ENCODE assay signal across 8 cellular contexts in genomic region chr17:39737761-39738567, GRCh38. TPM values are rescaled to one million over a fixed set of nuclear protein-coding genes. Genes with fewer than 3 reads are reported as not detected.
DNase-seq lines count a peak whose midpoint lies in the region; ATAC-seq lines count a peak whose summit lies in the region.

GRB7 (plus strand) TSS chr17:39737938; CDS start chr17:39742302, 4,364 bp downstream.

- H3K9me3 Mint-ChIP-seq in stimulated activated naive CD8-positive, alpha-beta T cell treated with anti-CD3 and anti-CD28 coated beads, Interleukin-15, Interleukin-2, amounts not matched to agents 100 ng/mL and 50 ng/mL, for 24 hours: no peaks in the 10 kb centered on the region
- no peaks in the 10 kb centered on the region for H3K9me3 Mint-ChIP-seq in activated T-cell treated with anti-CD3 and anti-CD28 coated beads, Interleukin-2, amount 50 U/mL, for 72 hours
- no peaks in the 10 kb centered on the region for H3K9me3 Mint-ChIP-seq in stimulated activated effector memory CD8-positive, alpha-beta T cell treated with anti-CD3 and anti-CD28 coated beads, Interleukin-12 subunit alpha, Interleukin-12 subunit beta, amount 100 ng/mL, for 72 hours

- no peak for ATAC-seq in stimulated activated naive CD8-positive, alpha-beta T cell treated with anti-CD3 and anti-CD28 coated beads, Interleukin-15, Interleukin-2, amounts not matched to agents 100 U/mL and 50 U/mL, for 24 hours
- ATAC-seq in activated T-cell treated with anti-CD3 and anti-CD28 coated beads, Interleukin-2, amount 50 U/mL, for 72 hours (replicated peaks in 1 of 2): peak; percentile 14 to 21
- no peak for ATAC-seq in stimulated activated effector memory CD8-positive, alpha-beta T cell treated with anti-CD3 and anti-CD28 coated beads, Interleukin-12 subunit alpha, Interleukin-12 subunit beta, amount 100 ng/mL, for 72 hours
- ATAC-seq in GM21737 (IDR thresholded peaks at IDR 0.05; ENCODE audit: unreplicated experiment): no peak

- no peak for DNase-seq in stimulated activated naive CD8-positive, alpha-beta T cell treated with anti-CD3 and anti-CD28 coated beads, Interleukin-15, Interleukin-2, amounts not matched to agents 100 U/mL and 50 U/mL, for 24 hours
- DNase-seq in activated T-cell treated with anti-CD3 and anti-CD28 coated beads, Interleukin-2, amount 50 U/mL, for 72 hours: peak in 1 of 2 donors; percentile 23
- no peak for DNase-seq in stimulated activated effector memory CD8-positive, alpha-beta T cell treated with anti-CD3 and anti-CD28 coated beads, Interleukin-12 subunit alpha, Interleukin-12 subunit beta, amount 100 ng/mL, for 72 hours (ENCODE audit: low spot score in 2 of 2)
- no peak for DNase-seq in occipital lobe (lab: John Stamatoyannopoulos, UW)
- DNase-seq in NCI-H1048 (lab: John Stamatoyannopoulos, UW): no peak

- H3K36me3 Mint-ChIP-seq in stimulated activated naive CD8-positive, alpha-beta T cell treated with anti-CD3 and anti-CD28 coated beads, Interleukin-15, Interleukin-2, amounts not matched to agents 100 ng/mL and 50 ng/mL, for 24 hours (ENCODE audit: low read depth): no peaks in the 10 kb centered on the region
- no peaks in the 10 kb centered on the region for H3K36me3 Mint-ChIP-seq in activated T-cell treated with anti-CD3 and anti-CD28 coated beads, Interleukin-2, amount 50 U/mL, for 72 hours (ENCODE audit: insufficient read depth in 2 of 2)
- no peaks in the 10 kb centered on the region for H3K36me3 Mint-ChIP-seq in stimulated activated effector memory CD8-positive, alpha-beta T cell treated with anti-CD3 and anti-CD28 coated beads, Interleukin-12 subunit alpha, Interleukin-12 subunit beta, amount 100 ng/mL, for 72 hours

- no peaks in the 10 kb centered on the region for H3K27me3 Mint-ChIP-seq in stimulated activated naive CD8-positive, alpha-beta T cell treated with anti-CD3 and anti-CD28 coated beads, Interleukin-15, Interleukin-2, amounts not matched to agents 100 ng/mL and 50 ng/mL, for 24 hours
- H3K27me3 Mint-ChIP-seq in activated T-cell treated with anti-CD3 and anti-CD28 coated beads, Interleukin-2, amount 50 U/mL, for 72 hours (ENCODE audit: low read depth): peaks cover 12% of the 10 kb centered on the region

- H3K4me1 Mint-ChIP-seq in stimulated activated naive CD8-positive, alpha-beta T cell treated with anti-CD3 and anti-CD28 coated beads, Interleukin-15, Interleukin-2, amounts not matched to agents 100 ng/mL and 50 ng/mL, for 24 hours (ENCODE audit: low read depth): peaks cover 28% of the 10 kb centered on the region
- peaks cover 42% of the 10 kb centered on the region for H3K4me1 Mint-ChIP-seq in activated T-cell treated with anti-CD3 and anti-CD28 coated beads, Interleukin-2, amount 50 U/mL, for 72 hours (ENCODE audit: low read depth)
- H3K4me1 Mint-ChIP-seq in stimulated activated effector memory CD8-positive, alpha-beta T cell treated with anti-CD3 and anti-CD28 coated beads, Interleukin-12 subunit alpha, Interleukin-12 subunit beta, amount 100 ng/mL, for 72 hours: peaks cover 39% of the 10 kb centered on the region

- peak within 1 kb of the TSS; percentile 63 for H3K4me3 ChIP-seq in iPS-11a (ENCODE audit: low read depth, low read length)

- H3K4me3 Mint-ChIP-seq in stimulated activated naive CD8-positive, alpha-beta T cell treated with anti-CD3 and anti-CD28 coated beads, Interleukin-15, Interleukin-2, amounts not matched to agents 100 ng/mL and 50 ng/mL, for 24 hours: peak within 1 kb of the TSS; percentile 68
- H3K4me3 Mint-ChIP-seq in activated T-cell treated with anti-CD3 and anti-CD28 coated beads, Interleukin-2, amount 50 U/mL, for 72 hours: peak within 1 kb of the TSS; percentile 80 to 93
- H3K4me3 Mint-ChIP-seq in stimulated activated effector memory CD8-positive, alpha-beta T cell treated with anti-CD3 and anti-CD28 coated beads, Interleukin-12 subunit alpha, Interleukin-12 subunit beta, amount 100 ng/mL, for 72 hours: peak within 1 kb of the TSS; percentile 67

- H3K27ac Mint-ChIP-seq in stimulated activated naive CD8-positive, alpha-beta T cell treated with anti-CD3 and anti-CD28 coated beads, Interleukin-15, Interleukin-2, amounts not matched to agents 100 ng/mL and 50 ng/mL, for 24 hours: peak within 1 kb of the TSS; percentile 45
- H3K27ac Mint-ChIP-seq in activated T-cell treated with anti-CD3 and anti-CD28 coated beads, Interleukin-2, amount 50 U/mL, for 72 hours: no peak within 1 kb of the TSS
- H3K27ac Mint-ChIP-seq in stimulated activated effector memory CD8-positive, alpha-beta T cell treated with anti-CD3 and anti-CD28 coated beads, Interleukin-12 subunit alpha, Interleukin-12 subunit beta, amount 100 ng/mL, for 72 hours: peak within 1 kb of the TSS; percentile 84

RNA-seq across cellular contexts. Expression of gene GRB7, which starts in this region (rescaled TPM):
- total RNA-seq in activated T-cell treated with anti-CD3 and anti-CD28 coated beads, Interleukin-2, amount 50 U/mL, for 72 hours: 1 to 10 TPM; 3.5 to 6.0 TPM
- total RNA-seq in occipital lobe: not detected

Comparison
In these comparisons a context has a peak if more than half of its experiments do, and no peak if none do; other contexts are left out.
1. ATAC-seq: peak in activated T-cell treated with anti-CD3 and anti-CD28 coated beads, Interleukin-2, amount 50 U/mL, for 72 hours (2 of 2); none in stimulated activated naive CD8-positive, alpha-beta T cell treated with anti-CD3 and anti-CD28 coated beads, Interleukin-15, Interleukin-2, amounts not matched to agents 100 U/mL and 50 U/mL, for 24 hours (single experiment), stimulated activated effector memory CD8-positive, alpha-beta T cell treated with anti-CD3 and anti-CD28 coated beads, Interleukin-12 subunit alpha, Interleukin-12 subunit beta, amount 100 ng/mL, for 72 hours (single experiment) and GM21737 (single experiment).
2. Peak in every context shown above with its lines, with median percentiles within 50 percentile points of each other: H3K4me3 Mint-ChIP-seq.